ENCODE assay signal across 1 cellular context in the genomic region with DNA sequence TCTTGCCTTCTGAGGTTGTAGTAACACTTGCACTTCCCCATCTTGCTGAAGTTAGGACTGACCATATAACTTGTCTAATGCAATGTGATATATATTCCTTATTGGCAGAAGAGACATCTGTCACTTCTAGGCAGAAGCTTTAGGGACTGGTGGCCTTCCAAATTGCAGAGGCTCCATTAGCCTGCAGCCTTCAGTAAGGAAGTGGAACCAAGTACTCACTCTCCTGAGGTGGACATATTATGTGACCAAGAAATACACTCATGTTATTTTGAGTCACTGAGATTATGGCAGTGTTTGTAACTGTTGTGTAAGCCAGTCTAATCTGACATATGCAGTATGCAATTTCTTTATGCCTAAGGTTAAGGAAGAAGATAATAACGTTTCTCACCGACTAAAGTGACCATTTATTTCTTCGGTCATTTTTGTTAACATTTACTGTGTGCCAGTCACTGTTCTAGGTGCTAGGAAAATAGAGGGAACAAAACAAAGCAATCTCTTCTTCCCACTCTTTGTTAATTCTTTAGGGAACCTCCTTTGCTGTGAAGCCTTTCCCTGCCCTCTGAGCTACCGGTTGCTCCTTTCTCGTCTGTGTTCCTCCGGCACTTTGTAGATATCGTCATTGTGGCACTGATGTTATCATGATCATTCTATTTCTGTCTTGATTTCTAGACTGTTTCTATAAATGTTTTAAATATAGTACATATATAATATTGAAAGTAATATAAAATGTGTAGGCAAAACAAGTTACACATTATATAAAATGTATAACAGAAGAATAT.
A peak's percentile ranks its signal among the peaks of the same experiment; 100 is the strongest.
TF ChIP-seq lines count a peak whose summit lies in the region.

No MANE protein-coding gene starts in this region.

TF ChIP-seq in K562, 482 proteins besides CTCF, POLR2A, EP300 and RAD21 (continued from another document and continues in another):
- TF ChIP-seq ZNF318 (IDR thresholded peaks at IDR 0.05; ENCODE audit: borderline replicate concordance in 1 of 2, low read depth in 1 of 2) (0 out of 4 replicates have a peak, but pooled peaks of 1 of the 2 experiments have one; percentile 24), HDAC2 (IDR thresholded peaks at IDR 0.05) (peak; percentile 45; the same call in 1 of the 2 replicates), ZNF696 (CRISPR knock-in tag; conservative IDR thresholded peaks at IDR 0.05) (no peak), STAT5A (IDR thresholded peaks at IDR 0.05; ENCODE audit: borderline replicate concordance, low read length) (0 out of 2 replicates have a peak, but pooled peaks have one; percentile 39), ZNF184 (CRISPR knock-in tag; IDR thresholded peaks at IDR 0.05) (no peak), MTA3 (IDR thresholded peaks at IDR 0.05; ENCODE audit: borderline replicate concordance) (0 out of 2 replicates have a peak, but pooled peaks have one; percentile 27), L3MBTL2 (IDR thresholded peaks at IDR 0.05) (peak; percentile 26; the same call in 1 of the 2 replicates), ZNF644 (tag; IDR thresholded peaks at IDR 0.05; ENCODE audit: low read depth) (peak; percentile 64; the same call in 1 of the 2 replicates), ZNF79 (CRISPR knock-in tag; IDR thresholded peaks at IDR 0.05; ENCODE audit: low read depth) (no peak), PHF8 (IDR thresholded peaks at IDR 0.05; ENCODE audit: borderline replicate concordance, low read length) (no peak), ATF1 (CRISPR knock-in tag; IDR thresholded peaks at IDR 0.05) (no peak), ATF1 (tag; IDR thresholded peaks at IDR 0.05) (peak; percentile 38; the same call in 1 of the 2 replicates), FOSL1 (tag; conservative IDR thresholded peaks at IDR 0.05) (0 out of 2 replicates have a peak, but pooled peaks have one; percentile 40), CBFA2T3 (IDR thresholded peaks at IDR 0.05) (peak; percentile 70), MAZ (CRISPR knock-in tag; conservative IDR thresholded peaks at IDR 0.05 in 1 of 2, IDR thresholded peaks at IDR 0.05 in 1 of 2) (0 out of 4 replicates have a peak, but pooled peaks of 1 of the 2 experiments have one; percentile 16), BCOR (IDR thresholded peaks at IDR 0.05) (no peak), CTBP1 (IDR thresholded peaks at IDR 0.05; ENCODE audit: borderline replicate concordance) (peak; percentile 53; the same call in 1 of the 2 replicates), ZNF134 (CRISPR knock-in tag; conservative IDR thresholded peaks at IDR 0.05) (no peak), TCF7 (IDR thresholded peaks at IDR 0.05; ENCODE audit: borderline replicate concordance) (no peak), ZNF766 (CRISPR knock-in tag; conservative IDR thresholded peaks at IDR 0.05) (0 out of 2 replicates have a peak, but pooled peaks have one; percentile 18), MEF2D (tag; conservative IDR thresholded peaks at IDR 0.05; ENCODE audit: low read depth) (peak; percentile 73; the same call in 1 of the 2 replicates), DPF2 (IDR thresholded peaks at IDR 0.05) (peak; percentile 67), SIN3A (IDR thresholded peaks at IDR 0.05; ENCODE audit: borderline replicate concordance in 2 of 2, control insufficient read depth in 1 of 2, low read depth in 2 of 2, low read length in 2 of 2) (no peak), SAP30 (IDR thresholded peaks at IDR 0.05; ENCODE audit: borderline replicate concordance, insufficient read depth, low read depth, low read length, poor library complexity, severe bottlenecking) (no peak), ARID1B (IDR thresholded peaks at IDR 0.05) (peak; percentile 73), ZNF133 (CRISPR knock-in tag; IDR thresholded peaks at IDR 0.05) (no peak), LEF1 (IDR thresholded peaks at IDR 0.05) (peak; percentile 9; the same call in 1 of the 2 replicates), AFF1 (IDR thresholded peaks at IDR 0.05; ENCODE audit: low read depth in 1 of 2, partially characterized antibody in 2 of 2) (peak in 1 of 2 experiments; percentile 29), HSF4 (CRISPR knock-in tag; IDR thresholded peaks at IDR 0.05; ENCODE audit: borderline replicate concordance) (no peak), EP400 (IDR thresholded peaks at IDR 0.05) (peak; percentile 41), MEIS2 (IDR thresholded peaks at IDR 0.05; ENCODE audit: partially characterized antibody) (peak; percentile 78), FOXO4 (CRISPR knock-in tag; IDR thresholded peaks at IDR 0.05) (no peak), MEF2A (IDR thresholded peaks at IDR 0.05; ENCODE audit: control insufficient read depth, low read depth, low read length) (peak; percentile 50; the same call in 1 of the 2 replicates), E2F4 (CRISPR knock-in tag; IDR thresholded peaks at IDR 0.05; ENCODE audit: low read depth) (no peak), CEBPB (tag; IDR thresholded peaks at IDR 0.05) (peak; percentile 87)
- TF ChIP-seq, protein P1, sequence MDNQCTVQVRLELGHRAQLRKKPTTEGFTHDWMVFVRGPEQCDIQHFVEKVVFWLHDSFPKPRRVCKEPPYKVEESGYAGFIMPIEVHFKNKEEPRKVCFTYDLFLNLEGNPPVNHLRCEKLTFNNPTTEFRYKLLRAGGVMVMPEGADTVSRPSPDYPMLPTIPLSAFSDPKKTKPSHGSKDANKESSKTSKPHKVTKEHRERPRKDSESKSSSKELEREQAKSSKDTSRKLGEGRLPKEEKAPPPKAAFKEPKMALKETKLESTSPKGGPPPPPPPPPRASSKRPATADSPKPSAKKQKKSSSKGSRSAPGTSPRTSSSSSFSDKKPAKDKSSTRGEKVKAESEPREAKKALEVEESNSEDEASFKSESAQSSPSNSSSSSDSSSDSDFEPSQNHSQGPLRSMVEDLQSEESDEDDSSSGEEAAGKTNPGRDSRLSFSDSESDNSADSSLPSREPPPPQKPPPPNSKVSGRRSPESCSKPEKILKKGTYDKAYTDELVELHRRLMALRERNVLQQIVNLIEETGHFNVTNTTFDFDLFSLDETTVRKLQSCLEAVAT (IDR thresholded peaks at IDR 0.05): peak in 1 of 2 experiments; percentile 27; a peak in 1 of 4 replicates
- TF ChIP-seq, protein P2, sequence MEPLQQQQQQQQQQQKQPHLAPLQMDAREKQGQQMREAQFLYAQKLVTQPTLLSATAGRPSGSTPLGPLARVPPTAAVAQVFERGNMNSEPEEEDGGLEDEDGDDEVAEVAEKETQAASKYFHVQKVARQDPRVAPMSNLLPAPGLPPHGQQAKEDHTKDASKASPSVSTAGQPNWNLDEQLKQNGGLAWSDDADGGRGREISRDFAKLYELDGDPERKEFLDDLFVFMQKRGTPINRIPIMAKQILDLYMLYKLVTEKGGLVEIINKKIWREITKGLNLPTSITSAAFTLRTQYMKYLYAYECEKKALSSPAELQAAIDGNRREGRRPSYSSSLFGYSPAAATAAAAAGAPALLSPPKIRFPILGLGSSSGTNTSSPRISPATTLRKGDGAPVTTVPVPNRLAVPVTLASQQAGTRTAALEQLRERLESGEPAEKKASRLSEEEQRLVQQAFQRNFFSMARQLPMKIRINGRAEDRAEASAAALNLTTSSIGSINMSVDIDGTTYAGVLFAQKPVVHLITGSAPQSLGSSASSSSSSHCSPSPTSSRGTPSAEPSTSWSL (CRISPR knock-in tag; IDR thresholded peaks at IDR 0.05; ENCODE audit: borderline replicate concordance): no peak
